ENCODE assay signal across 8 cellular contexts in the genomic region with DNA sequence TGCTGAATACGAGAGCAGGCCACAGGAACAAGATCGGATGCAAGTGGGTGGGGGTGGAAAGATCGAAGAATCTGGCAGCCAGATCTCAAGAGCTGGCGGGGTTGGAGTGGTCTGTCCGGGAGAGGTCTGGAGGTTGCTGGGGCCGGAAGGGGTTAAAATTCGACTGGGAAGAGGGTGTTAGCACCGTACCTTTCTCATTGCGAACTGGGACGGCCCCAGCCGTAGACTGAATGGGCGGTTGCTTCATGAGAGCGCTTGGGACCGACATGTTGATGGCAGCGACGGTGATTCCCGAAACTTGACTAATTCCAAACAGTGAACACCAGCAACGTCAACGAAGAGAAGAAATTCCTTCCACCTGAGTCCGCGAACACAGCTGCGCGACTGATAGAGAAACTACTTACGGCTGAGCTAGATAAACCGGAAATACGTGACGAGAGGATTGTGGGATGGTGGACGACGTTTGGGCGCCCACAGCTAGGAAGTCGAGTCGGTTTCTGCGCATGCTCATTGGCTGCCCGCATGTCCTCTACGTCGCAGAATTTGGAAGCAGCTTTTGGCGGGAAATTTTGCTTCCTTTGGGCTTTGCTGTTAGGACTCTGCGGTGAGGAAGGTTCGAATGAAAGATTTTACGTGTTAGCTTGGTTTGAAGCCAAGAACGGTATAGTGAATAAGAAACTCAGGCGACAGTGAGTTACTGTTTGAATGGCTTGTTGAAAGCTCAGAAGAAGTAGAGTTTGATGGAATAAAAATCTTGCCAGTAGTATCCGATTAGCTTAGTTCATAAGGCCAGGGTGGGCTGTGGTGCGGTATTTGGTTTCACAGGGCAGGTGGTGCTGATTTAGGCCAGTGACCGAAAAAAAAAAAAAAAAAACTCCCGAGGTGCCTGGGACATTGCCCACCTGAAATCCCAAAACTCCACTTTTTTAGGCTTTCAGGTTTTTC. TPM values are rescaled to one million over a fixed set of nuclear protein-coding genes. Genes with fewer than 3 reads are reported as not detected.
DNase-seq lines count a peak whose midpoint lies in the region; ATAC-seq and TF ChIP-seq lines count a peak whose summit lies in the region.

A gene with protein sequence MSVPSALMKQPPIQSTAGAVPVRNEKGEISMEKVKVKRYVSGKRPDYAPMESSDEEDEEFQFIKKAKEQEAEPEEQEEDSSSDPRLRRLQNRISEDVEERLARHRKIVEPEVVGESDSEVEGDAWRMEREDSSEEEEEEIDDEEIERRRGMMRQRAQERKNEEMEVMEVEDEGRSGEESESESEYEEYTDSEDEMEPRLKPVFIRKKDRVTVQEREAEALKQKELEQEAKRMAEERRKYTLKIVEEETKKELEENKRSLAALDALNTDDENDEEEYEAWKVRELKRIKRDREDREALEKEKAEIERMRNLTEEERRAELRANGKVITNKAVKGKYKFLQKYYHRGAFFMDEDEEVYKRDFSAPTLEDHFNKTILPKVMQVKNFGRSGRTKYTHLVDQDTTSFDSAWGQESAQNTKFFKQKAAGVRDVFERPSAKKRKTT (minus strand): TSS at position 389 of the 945 bp plus-strand sequence. CDS start 121 bp downstream, at position 268.

- peaks cover 20% of the 10 kb centered on the region for H3K36me3 Mint-ChIP-seq in CD4-positive, alpha-beta T cell (ENCODE audit: low read depth)

- H3K9me3 Mint-ChIP-seq in CD4-positive, alpha-beta T cell, result no peaks in the 10 kb centered on the region

- peak; percentile 93 for ATAC-seq in CD4-positive, alpha-beta T cell (ENCODE audit: poor library complexity)
- ATAC-seq in GM19463 (IDR thresholded peaks at IDR 0.05; ENCODE audit: unreplicated experiment), result peak; percentile 78

- TF ChIP-seq CTCF in CD4-positive, alpha-beta T cell (IDR thresholded peaks at IDR 0.05), result no peak

- H3K27me3 Mint-ChIP-seq in CD4-positive, alpha-beta T cell, result no peaks in the 10 kb centered on the region

- peak within 1 kb of the TSS; percentile 97 for H3K27ac Mint-ChIP-seq in CD4-positive, alpha-beta T cell

- H3K4me3 ChIP-seq in effector memory CD4-positive, alpha-beta T cell (ENCODE audit: insufficient read depth, low read depth, low read length, poor library complexity, severe bottlenecking), result peak within 1 kb of the TSS; percentile 96

- DNase-seq in CD4-positive, alpha-beta T cell, result peak; percentile 79 to 93 (median 86)
- DNase-seq in HT-29 (ENCODE audit: low spot score) (peak; percentile 98), NOMO-1 (lab: John Stamatoyannopoulos, UW; ENCODE audit: unreplicated experiment in 2 of 2) (peak; percentile 96 to 97), lung microvascular endothelial cell (ENCODE audit: low read depth in 2 of 2) (peak; percentile 98)
- DNase-seq in effector memory CD4-positive, alpha-beta T cell, result peak; percentile 83 to 91 (median 86)
- peak; percentile 84 to 90 (median 88) for DNase-seq in stimulated activated CD4-positive, alpha-beta T cell treated with anti-CD3 and anti-CD28 coated beads, TNF-alpha, amount 100 ng/mL, for 48 hours (ENCODE audit: low read depth in 3 of 3)

- intact Hi-C loops in CD4-positive, alpha-beta T cell (cut with DNase I, micrococcal nuclease), result loop anchor here (2.0 to 10.0 kb wide), 6 partner anchors 24 to 900 kb away; a partner anchor contains a TSS

- peak within 1 kb of the TSS; percentile 94 for H3K27ac ChIP-seq in CD4-positive, alpha-beta T cell (ENCODE audit: low read depth, low read length)
- H3K27ac ChIP-seq in effector memory CD4-positive, alpha-beta T cell (ENCODE audit: insufficient read depth, low read length, poor library complexity, severe bottlenecking), result peak within 1 kb of the TSS; percentile 91

- H3K27me3 ChIP-seq in CD4-positive, alpha-beta T cell (ENCODE audit: control insufficient read depth, insufficient read depth, low read length), result no peaks in the 10 kb centered on the region
- no peaks in the 10 kb centered on the region for H3K27me3 ChIP-seq in effector memory CD4-positive, alpha-beta T cell (replicated peaks; ENCODE audit: control insufficient read depth, insufficient read depth, low read length, poor library complexity, severe bottlenecking)

- H3K4me1 Mint-ChIP-seq in CD4-positive, alpha-beta T cell (ENCODE audit: low read depth), result peaks cover 62% of the 10 kb centered on the region

- CTCF ChIA-PET in CD4-positive, alpha-beta T cell (lab: Charles Lee), result interaction anchor here (0.9 to 1.1 kb wide), 3 partner anchors 11 to 902 kb away, joined by 3 read pairs; no protein-coding TSS in a partner anchor
- CTCF ChIA-PET in activated CD8-positive, alpha-beta memory T cell treated with anti-CD3 and anti-CD28 coated beads for 36 hours (lab: Charles Lee), result interaction anchor here (0.7 to 1.4 kb wide), 3 partner anchors 47 to 915 kb away, joined by 3 to 5 read pairs (median 4); a partner anchor contains a TSS

- peaks cover 28% of the 10 kb centered on the region for H3K4me1 ChIP-seq in effector memory CD4-positive, alpha-beta T cell (ENCODE audit: control insufficient read depth, insufficient read depth, low read length, poor library complexity, severe bottlenecking)

- H3K36me3 ChIP-seq in effector memory CD4-positive, alpha-beta T cell (ENCODE audit: control insufficient read depth, insufficient read depth, low read length), result no peaks in the 10 kb centered on the region

- H3K9me3 ChIP-seq in CD4-positive, alpha-beta T cell (ENCODE audit: control insufficient read depth, low read length), result no peaks in the 10 kb centered on the region
- no peaks in the 10 kb centered on the region for H3K9me3 ChIP-seq in effector memory CD4-positive, alpha-beta T cell (ENCODE audit: control insufficient read depth, low read length)

- peak within 1 kb of the TSS; percentile 99 for H3K4me3 Mint-ChIP-seq in CD4-positive, alpha-beta T cell

- POLR2A ChIA-PET in CD4-positive, alpha-beta T cell (lab: Charles Lee), result interaction anchor here (0.6 to 4.2 kb wide), 22 partner anchors 8 to 1762 kb away, joined by 3 to 74 read pairs (median 4); a partner anchor contains a TSS
- POLR2A ChIA-PET in activated CD8-positive, alpha-beta memory T cell treated with anti-CD3 and anti-CD28 coated beads for 36 hours (lab: Charles Lee), result interaction anchor here (0.6 to 1.3 kb wide), 3 partner anchors 24 to 33 kb away, joined by 3 to 12 read pairs (median 4); a partner anchor contains a TSS

RNA-seq across cellular contexts. Expression of the gene that starts here (rescaled TPM):
- 10 to 100 TPM in 1 of 2 experiments, 1 to 10 TPM in 1; 9.4 to 10.6 TPM for total RNA-seq in CD4-positive, alpha-beta T cell
- total RNA-seq in HT-29 (2014; rRNA removed; shearing (Covaris generic)), result 10.9 TPM in 2 replicates
- total RNA-seq in activated CD8-positive, alpha-beta memory T cell treated with anti-CD3 and anti-CD28 coated beads for 36 hours, result 10 to 100 TPM; 51.2 to 54.1 TPM
- 14.4 and 20.8 TPM in 2 replicates for total RNA-seq in lung microvascular endothelial cell

Comparison
In these comparisons a context has a peak if more than half of its experiments do, and no peak if none do; other contexts are left out.
1. Peak in every context shown above with its lines: DNase-seq, ATAC-seq, H3K4me3 ChIP-seq and H3K27ac ChIP-seq.